8 cellular contexts compared by ENCODE assay signal in the genomic region with DNA sequence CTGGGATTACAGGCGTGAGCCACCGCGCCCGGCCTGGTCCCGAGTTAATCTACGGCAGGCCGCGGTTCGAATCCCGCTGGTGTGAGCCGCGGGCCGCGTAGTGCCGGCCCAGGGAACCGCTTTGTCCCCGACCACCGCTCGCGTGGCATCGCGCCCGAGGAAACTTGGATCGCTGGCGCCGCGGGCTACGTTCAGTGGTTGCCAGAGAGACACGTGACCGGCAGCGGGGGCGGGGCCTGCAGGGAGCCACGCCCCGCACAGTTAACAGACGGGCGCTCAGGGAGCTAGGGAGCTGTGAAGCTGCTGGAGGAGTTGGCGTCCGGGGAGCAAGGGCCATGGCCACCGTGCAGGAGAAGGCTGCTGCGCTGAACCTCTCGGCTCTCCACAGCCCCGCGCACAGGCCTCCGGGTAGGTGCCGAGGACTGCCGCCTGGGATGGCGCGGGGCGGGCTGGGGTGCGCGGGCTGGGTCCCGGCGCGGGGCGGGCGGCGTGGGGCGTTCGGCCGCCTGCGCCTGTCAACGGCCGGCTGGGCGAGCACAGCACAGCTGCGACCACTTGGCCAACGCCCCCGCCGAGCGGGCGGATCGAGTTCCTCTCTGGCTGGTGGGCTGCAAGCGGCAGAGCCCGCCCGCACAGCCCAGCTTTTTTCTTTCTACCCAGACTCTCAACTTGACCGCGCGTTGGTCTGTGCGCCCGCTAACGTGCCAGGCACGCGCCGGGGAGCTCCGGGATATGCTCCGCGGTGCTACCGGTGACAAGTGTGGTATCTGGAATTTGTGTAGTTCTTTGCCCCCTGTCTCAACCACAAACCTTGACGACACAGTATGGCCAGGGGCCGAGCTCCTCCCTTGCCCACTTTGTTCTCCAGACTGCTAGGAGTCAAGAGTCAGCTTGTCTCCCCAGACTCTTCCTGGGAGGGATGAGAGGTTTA. TPM values are rescaled to one million over a fixed set of nuclear protein-coding genes. Genes with fewer than 3 reads are reported as not detected.
DNase-seq lines count a peak whose midpoint lies in the region; ATAC-seq, FAIRE-seq and TF ChIP-seq lines count a peak whose summit lies in the region.

A gene (plus strand): TSS at position 258 of the 931 bp plus-strand sequence. CDS start 78 bp downstream, at position 336.

- ATAC-seq in GM21515 (IDR thresholded peaks at IDR 0.05; ENCODE audit: unreplicated experiment), result peak; percentile 45
- ATAC-seq in Panc1, result peak; percentile 96

- WGBS in HUES64, result 4% methylated on average over 88 of the region's 89 CpGs

- POLR2A ChIA-PET in Panc1 (lab: Charles Lee), result interaction anchor here (0.6 to 0.8 kb wide), 2 partner anchors 22 to 1824 kb away, joined by 4 to 5 read pairs; no protein-coding TSS in a partner anchor

- in situ Hi-C loops in Panc1 (cut with HindIII; ENCODE audit: low pct_unique_long_range_greater_than_20kb, low sequenced_read_pairs), result no loop called here

- H3K4me1 ChIP-seq in HUES64 (ENCODE audit: insufficient read depth, low read length), result peaks cover 12% of the 10 kb centered on the region
- H3K4me1 ChIP-seq in Panc1 (ENCODE audit: control insufficient read depth, insufficient read depth, low read length), result peaks cover 16% of the 10 kb centered on the region

- peaks cover 15% of the 10 kb centered on the region for H3K27me3 Mint-ChIP-seq in nephron progenitor cell (ENCODE audit: low read depth, poor library complexity)

- no peaks in the 10 kb centered on the region for H3K36me3 Mint-ChIP-seq in nephron progenitor cell (ENCODE audit: low read depth)

- H3K27ac Mint-ChIP-seq in nephron progenitor cell, result no peak within 1 kb of the TSS

- intact Hi-C loops in Panc1 (cut with micrococcal nuclease; ENCODE audit: unreplicated experiment), result no loop called here

- H3K27me3 ChIP-seq in HUES64 (ENCODE audit: insufficient read depth, low read length), result peaks cover 26% of the 10 kb centered on the region
- H3K27me3 ChIP-seq in Panc1 (ENCODE audit: control insufficient read depth, insufficient read depth, low read length), result no peaks in the 10 kb centered on the region

- H3K4me3 ChIP-seq in HUES64 (ENCODE audit: low read length), result peak within 1 kb of the TSS; percentile 54
- H3K4me3 ChIP-seq in Panc1 (ENCODE audit: low read depth in 2 of 2, low read length in 2 of 2), result peak within 1 kb of the TSS; percentile 65 to 73
- peak within 1 kb of the TSS; percentile 60 to 72 for H3K4me3 ChIP-seq in foreskin fibroblast (ENCODE audit: low read depth in 1 of 2, low read length in 2 of 2)

- no peaks in the 10 kb centered on the region for H3K36me3 ChIP-seq in HUES64 (ENCODE audit: insufficient read depth, low read length)
- no peaks in the 10 kb centered on the region for H3K36me3 ChIP-seq in Panc1 (ENCODE audit: control insufficient read depth, insufficient read depth, low read length)

- no peak for FAIRE-seq in D721Med (lab: Jason Lieb, UNC)

- BruUV-seq in Panc1 (replicated peaks; lab: Mats Ljungman, UMichigan), result no TSS peak

- no peak for TF ChIP-seq CTCF in D721Med (IDR thresholded peaks at IDR 0.05; ENCODE audit: insufficient read depth, missing control alignments)
- no peak for TF ChIP-seq CTCF in Panc1 (IDR thresholded peaks at IDR 0.05)
- no peak for TF ChIP-seq CTCF in foreskin fibroblast (IDR thresholded peaks at IDR 0.05; ENCODE audit: low read depth, low read length)
- TF ChIP-seq CTCF in nephron progenitor cell (IDR thresholded peaks at IDR 0.05), result no peak

- H3K4me1 Mint-ChIP-seq in nephron progenitor cell, result peaks cover 27% of the 10 kb centered on the region

- peak within 1 kb of the TSS; percentile 87 for H3K4me3 Mint-ChIP-seq in nephron progenitor cell

- DNase-seq in D721Med (ENCODE audit: insufficient read length, low spot score) (peak; percentile 92), Panc1 (ENCODE audit: low read depth, low spot score) (no peak), foreskin fibroblast (peak; percentile 85 to 95), nephron progenitor cell (peak; percentile 91)
- peak; percentile 47 for DNase-seq in activated effector memory CD4-positive, alpha-beta T cell treated with Interleukin-2 at 50 U/mL for 16 hours
- DNase-seq in stimulated activated naive CD4-positive, alpha-beta T cell (lab: John Stamatoyannopoulos, UW), result peak; percentile 62 to 82 (median 79)

- peaks cover 6% of the 10 kb centered on the region for H3K9me3 Mint-ChIP-seq in nephron progenitor cell

- H3K9me3 ChIP-seq in HUES64 (ENCODE audit: insufficient read depth, low read depth, low read length), result no peaks in the 10 kb centered on the region
- H3K9me3 ChIP-seq in Panc1 (ENCODE audit: control insufficient read depth, insufficient read depth, low read depth, low read length), result no peaks in the 10 kb centered on the region

- CTCF ChIA-PET in Panc1 (lab: Charles Lee), result no interaction called here

- no peak within 1 kb of the TSS for H3K27ac ChIP-seq in HUES64 (ENCODE audit: low read depth, low read length)
- H3K27ac ChIP-seq in Panc1 (ENCODE audit: low read length), result peak within 1 kb of the TSS; percentile 71

- peak within 1 kb of the TSS; percentile 29; the same call in 1 of the 2 replicates for H3K9ac ChIP-seq in HUES64 (ENCODE audit: low read depth, low read length)

RNA-seq across cellular contexts. Expression of the gene that starts here (rescaled TPM):
- 6.4 TPM for polyA plus RNA-seq in HUES64 (2013, experiment 1 of 2)
- polyA plus RNA-seq in HUES64 (2013, experiment 2 of 2), result 6.6 TPM
- total RNA-seq in Panc1 (2021; ENCODE audit: unreplicated experiment), result 7.5 TPM
- polyA plus RNA-seq in Panc1 (2012; ENCODE audit: insufficient read length), result 3.6 TPM
